11 cellular contexts compared by ENCODE assay signal in genomic region chr15:90465140-90465929, GRCh38.
DNase-seq lines count a peak whose midpoint lies in the region; ATAC-seq lines count a peak whose summit lies in the region.
"Had no signal": no experiment of that assay in that cellular context is flagged by ENCODE, and none has a peak within 500 bp of the region (broad histone marks: within the 10 kb centered on the region; RNA-seq: fewer than 3 reads in every experiment).

No MANE protein-coding gene starts in this region.

- H3K9ac ChIP-seq in skeletal muscle tissue (ENCODE audit: low read depth in 1 of 3, low read length in 3 of 3): no peak overlapping the region

- peak; percentile 67 to 79 for ATAC-seq in activated CD4-positive, CD25-positive, alpha-beta regulatory T cell treated with anti-CD3 and anti-CD28 coated beads, Interleukin-2, amount 50 U/mL, for 24 hours

- no peak overlapping the region for H3K4me3 ChIP-seq in skeletal muscle tissue (ENCODE audit: low read length in 3 of 3)
- H3K4me3 ChIP-seq: ovary had no signal

- H3K27ac Mint-ChIP-seq in activated CD4-positive, alpha-beta memory T cell treated with anti-CD3 and anti-CD28 coated beads, Interleukin-2, amount 10 ng/mL, durations not matched to agents 7 days and 5 days: peak overlapping the region; percentile 23

- peaks cover 24 to 42% (median 34%) of the 10 kb centered on the region in 3 donors for H3K4me1 ChIP-seq in skeletal muscle tissue (ENCODE audit: control insufficient read depth in 3 of 3, insufficient read depth in 3 of 3, low read length in 3 of 3)

- no peak overlapping the region for H3K4me3 Mint-ChIP-seq in activated CD4-positive, alpha-beta memory T cell treated with anti-CD3 and anti-CD28 coated beads, Interleukin-2, amount 10 ng/mL, durations not matched to agents 7 days and 5 days

- H3K4me1 Mint-ChIP-seq in activated CD4-positive, alpha-beta memory T cell treated with anti-CD3 and anti-CD28 coated beads, Interleukin-2, amount 10 ng/mL, durations not matched to agents 7 days and 5 days: peaks cover 18% of the 10 kb centered on the region

- POLR2A ChIA-PET in activated CD4-positive, alpha-beta memory T cell treated with anti-CD3 and anti-CD28 coated beads, Interleukin-2, amount 10 ng/mL, durations not matched to agents 7 days and 5 days (lab: Charles Lee): interaction anchor here (1.4 to 1.9 kb wide), 2 partner anchors 9 to 16 kb away, joined by 3 to 4 read pairs; no protein-coding TSS in a partner anchor

- H3K36me3 Mint-ChIP-seq in activated CD4-positive, alpha-beta memory T cell treated with anti-CD3 and anti-CD28 coated beads, Interleukin-2, amount 10 ng/mL, durations not matched to agents 7 days and 5 days (ENCODE audit: low read depth): peaks cover 67% of the 10 kb centered on the region

- no peaks in the 10 kb centered on the region for H3K27me3 Mint-ChIP-seq in activated CD4-positive, alpha-beta memory T cell treated with anti-CD3 and anti-CD28 coated beads, Interleukin-2, amount 10 ng/mL, durations not matched to agents 7 days and 5 days

- no peaks in the 10 kb centered on the region for H3K27me3 ChIP-seq in skeletal muscle tissue (ENCODE audit: control insufficient read depth in 3 of 3, insufficient read depth in 3 of 3, low read length in 3 of 3)
- H3K27me3 ChIP-seq: ovary had no signal

- CTCF ChIA-PET in activated CD4-positive, alpha-beta memory T cell treated with anti-CD3 and anti-CD28 coated beads, Interleukin-2, amount 10 ng/mL, durations not matched to agents 7 days and 5 days (lab: Charles Lee): interaction anchor here (0.6 to 3.2 kb wide), 3 partner anchors 11 to 210 kb away, joined by 4 to 13 read pairs (median 4); no protein-coding TSS in a partner anchor

- no peaks in the 10 kb centered on the region for H3K9me3 Mint-ChIP-seq in activated CD4-positive, alpha-beta memory T cell treated with anti-CD3 and anti-CD28 coated beads, Interleukin-2, amount 10 ng/mL, durations not matched to agents 7 days and 5 days

- no peak for DNase-seq in activated CD4-positive, CD25-positive, alpha-beta regulatory T cell treated with anti-CD3 and anti-CD28 coated beads, Interleukin-2, amount 50 U/mL, for 72 hours
- no peak for DNase-seq in activated CD4-positive, alpha-beta memory T cell treated with anti-CD3 and anti-CD28 coated beads, Interleukin-2, amount 10 ng/mL, durations not matched to agents 7 days and 5 days
- DNase-seq in fibroblast of the conjunctiva (ENCODE audit: low read depth): peak; percentile 33
- DNase-seq in anterior cingulate cortex (lab: John Stamatoyannopoulos, UW): no peak
- DNase-seq in GM19238 (ENCODE audit: insufficient read length, low spot score): no peak
- DNase-seq in Ammon's horn (ENCODE audit: low spot score): no peak
- DNase-seq: 8988T, NCI-H2081 treated with DMSO at 0.1 percent for 48 hours, ovary had no signal

- peaks cover 8 to 33% (median 26%) of the 10 kb centered on the region in 3 donors for H3K36me3 ChIP-seq in skeletal muscle tissue (ENCODE audit: control insufficient read depth in 3 of 3, insufficient read depth in 3 of 3, low read length in 3 of 3)
- H3K36me3 ChIP-seq: ovary had no signal

- H3K9me3 ChIP-seq in skeletal muscle tissue (ENCODE audit: control insufficient read depth in 3 of 3, low read length in 3 of 3): no peaks in the 10 kb centered on the region
- H3K9me3 ChIP-seq: ovary had no signal

- H3K27ac ChIP-seq in skeletal muscle tissue (ENCODE audit: low read depth, low read length): peak overlapping the region; percentile 97
- H3K27ac ChIP-seq: ovary had no signal
